Comparison of ENCODE assay signal across 12 cellular contexts in genomic region chr9:70261131-70261870, GRCh38. TPM values are rescaled to one million over a fixed set of nuclear protein-coding genes. Genes with fewer than 3 reads are reported as not detected.
A peak's percentile ranks its signal among the peaks of the same experiment; 100 is the strongest.
DNase-seq lines count a peak whose midpoint lies in the region; ATAC-seq, FAIRE-seq and TF ChIP-seq lines count a peak whose summit lies in the region.
"Had no signal": no experiment of that assay in that cellular context is flagged by ENCODE, and none has a peak within 500 bp of the region (broad histone marks: within the 10 kb centered on the region; RNA-seq: fewer than 3 reads in every experiment).

No MANE protein-coding gene starts in this region.

- no peaks in the 10 kb centered on the region for H3K27me3 ChIP-seq in gastrocnemius medialis

- FAIRE-seq in GM12891 (lab: Jason Lieb, UNC), result no peak

- no peak for DNase-seq in activated CD4-positive, alpha-beta T cell treated with anti-CD3 and anti-CD28 coated beads, Interleukin-2, amount 10 ng/mL, durations not matched to agents 24 days and 14 days
- DNase-seq in activated CD4-positive, alpha-beta T cell treated with anti-CD3 and anti-CD28 coated beads for 48 hours, result no peak
- no peak for DNase-seq in T-helper 17 cell
- DNase-seq in endothelial cell (ENCODE audit: low spot score), result no peak
- no peak for DNase-seq in gastrocnemius medialis
- DNase-seq in stimulated activated CD4-positive, alpha-beta T cell treated with anti-CD3 and anti-CD28 coated beads, Interleukin-4, amount 100 ng/mL, for 4 hours, result no peak
- no peak for DNase-seq in GM12891 (ENCODE audit: insufficient read length, low spot score)
- DNase-seq: activated CD4-positive, CD25-positive, alpha-beta regulatory T cell; aorta; left cardiac atrium had no signal

- peaks cover 0 to 21% of the 10 kb centered on the region in 2 donors for H3K36me3 ChIP-seq in gastrocnemius medialis

- H3K27ac ChIP-seq in gastrocnemius medialis, result peak overlapping the region in 3 of 4 donors; percentile 8 to 95 (median 94)

- H3K27ac Mint-ChIP-seq in activated CD4-positive, alpha-beta T cell treated with anti-CD3 and anti-CD28 coated beads, Interleukin-2, amount 10 ng/mL, durations not matched to agents 24 days and 14 days, result peak overlapping the region; percentile 10
- H3K27ac Mint-ChIP-seq in T-helper 17 cell (peak overlapping the region; percentile 97), endothelial cell (ENCODE audit: unreplicated experiment) (no peak overlapping the region)

- H3K4me3 ChIP-seq in gastrocnemius medialis, result no peak overlapping the region

- ATAC-seq in T-helper 17 cell (no peak), gastrocnemius medialis (no peak), GM21786 (IDR thresholded peaks at IDR 0.05; ENCODE audit: unreplicated experiment) (no peak)
- ATAC-seq: left cardiac atrium, sciatic nerve had no signal

- H3K9me3 Mint-ChIP-seq in activated CD4-positive, alpha-beta T cell treated with anti-CD3 and anti-CD28 coated beads, Interleukin-2, amount 10 ng/mL, durations not matched to agents 24 days and 14 days, result no peaks in the 10 kb centered on the region
- H3K9me3 Mint-ChIP-seq in endothelial cell (ENCODE audit: unreplicated experiment), result no peaks in the 10 kb centered on the region

- intact Hi-C loops in activated CD4-positive, alpha-beta T cell treated with anti-CD3 and anti-CD28 coated beads, Interleukin-2, amount 10 ng/mL, durations not matched to agents 24 days and 14 days (cut with micrococcal nuclease), result no loop called here
- intact Hi-C loops in gastrocnemius medialis (cut with DNase I; ENCODE audit: low total_unique reads), result loop anchor here (5.0 to 10.0 kb wide), 3 partner anchors 154 to 504 kb away; partner anchors contain the start of gene KLF9

- peaks cover 55% of the 10 kb centered on the region for H3K36me3 Mint-ChIP-seq in activated CD4-positive, alpha-beta T cell treated with anti-CD3 and anti-CD28 coated beads, Interleukin-2, amount 10 ng/mL, durations not matched to agents 24 days and 14 days (ENCODE audit: low read depth)
- H3K36me3 Mint-ChIP-seq in T-helper 17 cell (ENCODE audit: low read depth), result peaks cover 13% of the 10 kb centered on the region
- peaks cover 31% of the 10 kb centered on the region for H3K36me3 Mint-ChIP-seq in endothelial cell (ENCODE audit: low read depth, unreplicated experiment)

- H3K9me3 ChIP-seq in T-helper 17 cell (ENCODE audit: control insufficient read depth, low read length, poor library complexity, severe bottlenecking) (no peaks in the 10 kb centered on the region), gastrocnemius medialis (no peaks in the 10 kb centered on the region)

- H3K4me1 ChIP-seq in gastrocnemius medialis, result peaks cover 43 to 46% of the 10 kb centered on the region in 2 donors

- TF ChIP-seq POLR2A in gastrocnemius medialis (IDR thresholded peaks at IDR 0.05) (no peak), GM12891 (IDR thresholded peaks at IDR 0.05; ENCODE audit: low read depth, low read length) (no peak)

- TF ChIP-seq CTCF in endothelial cell (IDR thresholded peaks at IDR 0.05; ENCODE audit: unreplicated experiment), result no peak
- TF ChIP-seq CTCF in gastrocnemius medialis (IDR thresholded peaks at IDR 0.05 in 4 of 5, conservative IDR thresholded peaks at IDR 0.05 in 1 of 5), result no peak

- H3K4me3 Mint-ChIP-seq in activated CD4-positive, alpha-beta T cell treated with anti-CD3 and anti-CD28 coated beads, Interleukin-2, amount 10 ng/mL, durations not matched to agents 24 days and 14 days, result peak overlapping the region; percentile 91
- H3K4me3 Mint-ChIP-seq in T-helper 17 cell (peak overlapping the region; percentile 97), endothelial cell (ENCODE audit: unreplicated experiment) (peak overlapping the region; percentile 43)

- in situ Hi-C loops in gastrocnemius medialis (cut with MboI; ENCODE audit: low sequenced_read_pairs in 4 of 4), result loop anchor here in 3 of 4 donors (10.0 to 25.0 kb wide), 3 partner anchors 334 to 499 kb away; partner anchors contain the start of gene PTAR1 (in 1 of the 3)

- H3K4me1 Mint-ChIP-seq in activated CD4-positive, alpha-beta T cell treated with anti-CD3 and anti-CD28 coated beads, Interleukin-2, amount 10 ng/mL, durations not matched to agents 24 days and 14 days, result peaks cover 58% of the 10 kb centered on the region
- H3K4me1 Mint-ChIP-seq in T-helper 17 cell (peaks cover 49% of the 10 kb centered on the region), endothelial cell (ENCODE audit: unreplicated experiment) (peaks cover 38% of the 10 kb centered on the region)

- peaks cover 6% of the 10 kb centered on the region for H3K27me3 Mint-ChIP-seq in activated CD4-positive, alpha-beta T cell treated with anti-CD3 and anti-CD28 coated beads, Interleukin-2, amount 10 ng/mL, durations not matched to agents 24 days and 14 days
- H3K27me3 Mint-ChIP-seq in T-helper 17 cell (no peaks in the 10 kb centered on the region), endothelial cell (ENCODE audit: unreplicated experiment) (peaks cover 13% of the 10 kb centered on the region)

TF ChIP-seq in GM12891, 5 proteins besides CTCF, POLR2A, EP300 and RAD21:
- no peak for TF ChIP-seq SPI1 (IDR thresholded peaks at IDR 0.05; ENCODE audit: low read depth, low read length)
- no peak for TF ChIP-seq POLR2AphosphoS5 (IDR thresholded peaks at IDR 0.05; ENCODE audit: low read depth, low read length)
- no peak for TF ChIP-seq POU2F2 (IDR thresholded peaks at IDR 0.05; ENCODE audit: low read depth, low read length)
- TF ChIP-seq TAF1 (IDR thresholded peaks at IDR 0.05; ENCODE audit: low read depth, low read length), result no peak
- no peak for TF ChIP-seq PAX5 (IDR thresholded peaks at IDR 0.05; ENCODE audit: insufficient read depth, low read length, severe bottlenecking)

RNA-seq across cellular contexts. Expression of gene SMC5, which starts 2.5 kb away (rescaled TPM):
- total RNA-seq in activated CD4-positive, alpha-beta T cell treated with anti-CD3 and anti-CD28 coated beads, Interleukin-2, amount 10 ng/mL, durations not matched to agents 24 days and 14 days, result 47.0 and 50.7 TPM in 2 replicates
- 10 to 100 TPM; 26.5 to 31.1 TPM for total RNA-seq in T-helper 17 cell
- 26.5 TPM for total RNA-seq in endothelial cell (ENCODE audit: unreplicated experiment)
- total RNA-seq in gastrocnemius medialis, result 100 to 1,000 TPM in 1 of 4 donors, 10 to 100 TPM in 3; 16.2 to 250 (median 20.5) TPM
- 11.2 TPM for polyA plus RNA-seq in GM12891 (2012; ENCODE audit: low read depth, missing spikeins)

Comparison
In these comparisons a context has a peak if more than half of its experiments do, and no peak if none do; other contexts are left out.
1. H3K4me3 Mint-ChIP-seq: peak in every context shown above with its lines; median percentile 97 in T-helper 17 cell; 91 in activated CD4-positive, alpha-beta T cell treated with anti-CD3 and anti-CD28 coated beads, Interleukin-2, amount 10 ng/mL, durations not matched to agents 24 days and 14 days; 43 in endothelial cell.